Comparison of ENCODE assay signal across 8 cellular contexts in the genomic region with DNA sequence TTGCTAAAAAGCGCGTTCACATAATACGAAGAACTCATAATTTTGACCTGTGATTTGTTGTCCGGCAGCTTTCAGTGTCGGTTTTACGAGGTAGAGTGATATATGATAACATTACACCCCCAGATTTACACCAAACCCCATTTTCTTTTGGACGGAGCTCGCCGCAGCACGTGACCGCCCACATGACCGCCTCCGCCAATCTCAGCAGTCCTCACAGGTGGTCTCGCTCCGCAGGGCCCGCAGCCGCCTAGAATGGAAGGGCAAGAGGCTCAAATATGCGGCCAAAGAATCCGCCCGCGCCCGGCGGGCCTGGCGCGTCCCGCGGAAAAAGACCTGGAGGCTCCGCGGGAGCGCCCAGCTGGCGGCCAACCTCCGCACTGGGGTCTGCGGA. TPM values are rescaled to one million over a fixed set of nuclear protein-coding genes. Genes with fewer than 3 reads are reported as not detected.
A peak's percentile ranks its signal among the peaks of the same experiment; 100 is the strongest.
DNase-seq lines count a peak whose midpoint lies in the region; ATAC-seq and TF ChIP-seq lines count a peak whose summit lies in the region.

A gene (minus strand): TSS at position 168 of the 391 bp plus-strand sequence. CDS start 130 bp downstream, at position 38.

- H3K4me1 Mint-ChIP-seq in Caco-2 (ENCODE audit: low read depth, unreplicated experiment): peaks cover 7% of the 10 kb centered on the region
- peaks cover 11 to 48% (median 16%) of the 10 kb centered on the region in 3 donors for H3K4me1 Mint-ChIP-seq in IgD-negative memory B cell
- H3K4me1 Mint-ChIP-seq in activated CD8-positive, alpha-beta T cell treated with anti-CD3 and anti-CD28 coated beads, Interleukin-2, amount 10 ng/mL, durations not matched to agents 7 days and 5 days (ENCODE audit: low read depth): peaks cover 31% of the 10 kb centered on the region

- TF ChIP-seq POLR2A in tibial nerve (IDR thresholded peaks at IDR 0.05) (peak in 1 of 2 donors; percentile 25), GM18505 (IDR thresholded peaks at IDR 0.05; ENCODE audit: borderline replicate concordance, extremely low read depth, insufficient read depth, insufficient read length) (no peak)

- H3K4me3 ChIP-seq in Caco-2 (ENCODE audit: low read depth, low read length) (peak within 1 kb of the TSS; percentile 49), tibial nerve (peak within 1 kb of the TSS; percentile 52 to 71 (median 60))

- DNase-seq in Caco-2 (peak; percentile 85 to 88), left colon (peak; percentile 76 to 83), tibial nerve (ENCODE audit: low spot score in 2 of 2) (peak; percentile 79 to 80)
- no peak for DNase-seq in activated CD8-positive, alpha-beta T cell treated with anti-CD3 and anti-CD28 coated beads, Interleukin-2, amount 10 ng/mL, durations not matched to agents 7 days and 5 days

- TF ChIP-seq EP300 in tibial nerve (IDR thresholded peaks at IDR 0.05): peak in 1 of 2 donors; percentile 40

- CTCF ChIA-PET in Caco-2 (lab: Charles Lee): interaction anchor here (0.6 to 1.3 kb wide), 9 partner anchors 8 to 475 kb away, joined by 3 to 6 read pairs (median 4); a partner anchor contains a TSS
- CTCF ChIA-PET in activated CD8-positive, alpha-beta T cell treated with anti-CD3 and anti-CD28 coated beads, Interleukin-2, amount 10 ng/mL, durations not matched to agents 7 days and 5 days (lab: Charles Lee): interaction anchor here (1.7 kb wide), 1 partner anchor 86 kb away, joined by 4 read pairs; a partner anchor contains a TSS

- H3K4me1 ChIP-seq in Caco-2 (peaks cover 9% of the 10 kb centered on the region), tibial nerve (peaks cover 0 to 66% (median 23%) of the 10 kb centered on the region in 4 donors)

- no peaks in the 10 kb centered on the region for H3K9me3 ChIP-seq in Caco-2
- no peaks in the 10 kb centered on the region for H3K9me3 ChIP-seq in tibial nerve

- no peak for ATAC-seq in activated CD8-positive, alpha-beta T cell treated with anti-CD3 and anti-CD28 coated beads, Interleukin-2, amount 10 ng/mL, durations not matched to agents 7 days and 5 days
- ATAC-seq in left colon (no peak), GM21723 (IDR thresholded peaks at IDR 0.05; ENCODE audit: unreplicated experiment) (no peak), GM18505 (IDR thresholded peaks at IDR 0.05; ENCODE audit: unreplicated experiment) (no peak), GM21381 (IDR thresholded peaks at IDR 0.05; ENCODE audit: unreplicated experiment) (no peak)

- H3K27me3 Mint-ChIP-seq in Caco-2 (ENCODE audit: insufficient read depth, unreplicated experiment): no peaks in the 10 kb centered on the region
- peaks cover 68% of the 10 kb centered on the region for H3K27me3 Mint-ChIP-seq in IgD-negative memory B cell
- H3K27me3 Mint-ChIP-seq in activated CD8-positive, alpha-beta T cell treated with anti-CD3 and anti-CD28 coated beads, Interleukin-2, amount 10 ng/mL, durations not matched to agents 7 days and 5 days (ENCODE audit: low read depth): peaks cover 86% of the 10 kb centered on the region

- H3K27me3 ChIP-seq in Caco-2 (replicated peaks; ENCODE audit: control insufficient read depth, insufficient read depth, low read length) (no peaks in the 10 kb centered on the region), tibial nerve (peaks cover 0 to 96% of the 10 kb centered on the region in 2 donors)

- BruUV-seq in Caco-2 (replicated peaks; lab: Mats Ljungman, UMichigan): no TSS peak

- peak within 1 kb of the TSS; percentile 93 for H3K4me3 Mint-ChIP-seq in Caco-2 (ENCODE audit: unreplicated experiment)
- H3K4me3 Mint-ChIP-seq in IgD-negative memory B cell: peak within 1 kb of the TSS; percentile 54 to 93 (median 89)
- H3K4me3 Mint-ChIP-seq in activated CD8-positive, alpha-beta T cell treated with anti-CD3 and anti-CD28 coated beads, Interleukin-2, amount 10 ng/mL, durations not matched to agents 7 days and 5 days: peak within 1 kb of the TSS; percentile 49

- peaks cover 23% of the 10 kb centered on the region for H3K36me3 Mint-ChIP-seq in Caco-2 (ENCODE audit: insufficient read depth, unreplicated experiment)
- H3K36me3 Mint-ChIP-seq in IgD-negative memory B cell: no peaks in the 10 kb centered on the region
- H3K36me3 Mint-ChIP-seq in activated CD8-positive, alpha-beta T cell treated with anti-CD3 and anti-CD28 coated beads, Interleukin-2, amount 10 ng/mL, durations not matched to agents 7 days and 5 days (ENCODE audit: low read depth): peaks cover 10% of the 10 kb centered on the region

- WGBS in tibial nerve, 2 donors: 2% methylated on average over 15 to 33 of the region's 33 CpGs

- peak within 1 kb of the TSS; percentile 93 for H3K27ac Mint-ChIP-seq in Caco-2 (ENCODE audit: unreplicated experiment)
- peak within 1 kb of the TSS; percentile 96 to 98 (median 97) for H3K27ac Mint-ChIP-seq in IgD-negative memory B cell
- peak within 1 kb of the TSS; percentile 76 for H3K27ac Mint-ChIP-seq in activated CD8-positive, alpha-beta T cell treated with anti-CD3 and anti-CD28 coated beads, Interleukin-2, amount 10 ng/mL, durations not matched to agents 7 days and 5 days

- H3K27ac ChIP-seq in tibial nerve: peak within 1 kb of the TSS; percentile 54 to 88 (median 82)

- H3K36me3 ChIP-seq in Caco-2 (ENCODE audit: control insufficient read depth, insufficient read depth, low read length) (no peaks in the 10 kb centered on the region; the same call in 1 of the 2 replicates), tibial nerve (no peaks in the 10 kb centered on the region)

- H3K9me3 Mint-ChIP-seq in Caco-2 (ENCODE audit: unreplicated experiment) (no peaks in the 10 kb centered on the region), IgD-negative memory B cell (peaks cover 0 to 17% (median 1%) of the 10 kb centered on the region in 3 donors)
- no peaks in the 10 kb centered on the region for H3K9me3 Mint-ChIP-seq in activated CD8-positive, alpha-beta T cell treated with anti-CD3 and anti-CD28 coated beads, Interleukin-2, amount 10 ng/mL, durations not matched to agents 7 days and 5 days (ENCODE audit: insufficient read depth)

- TF ChIP-seq CTCF in Caco-2 (IDR thresholded peaks at IDR 0.05; ENCODE audit: insufficient read depth in 1 of 2, low read depth in 1 of 2, low read length in 1 of 2, severe bottlenecking in 1 of 2, unreplicated experiment in 1 of 2) (no peak), tibial nerve (IDR thresholded peaks at IDR 0.05) (peak in 1 of 5 experiments; percentile 12)

- intact Hi-C loops in Caco-2 (cut with micrococcal nuclease; ENCODE audit: unreplicated experiment): no loop called here
- intact Hi-C loops in left colon (cut with DNase I, micrococcal nuclease): no loop called here

- POLR2A ChIA-PET in Caco-2 (lab: Charles Lee): interaction anchor here (0.6 to 1.0 kb wide), 5 partner anchors 40 to 1096 kb away, joined by 3 to 6 read pairs (median 5); a partner anchor contains a TSS
- POLR2A ChIA-PET in activated CD8-positive, alpha-beta T cell treated with anti-CD3 and anti-CD28 coated beads, Interleukin-2, amount 10 ng/mL, durations not matched to agents 7 days and 5 days (lab: Charles Lee): no interaction called here

RNA-seq across cellular contexts. Expression of the gene that starts here (rescaled TPM):
- total RNA-seq in Caco-2 (2022) (19.7 and 19.9 TPM in 2 replicates), left colon (10 to 100 TPM; 30.2 to 38.9 TPM), tibial nerve (10 to 100 TPM in 2 of 4 donors, 1 to 10 TPM in 2; 8.7 to 16.9 (median 11.3) TPM)
- polyA plus RNA-seq in IgD-negative memory B cell: 1.0 TPM
- total RNA-seq in activated CD8-positive, alpha-beta T cell treated with anti-CD3 and anti-CD28 coated beads, Interleukin-2, amount 10 ng/mL, durations not matched to agents 7 days and 5 days: not detected

Comparison
In these comparisons a context has a peak if more than half of its experiments do, and no peak if none do; other contexts are left out.
1. RNA of the gene that starts here (total RNA-seq): 30.2 to 38.9 TPM in left colon, 19.7 to 19.9 TPM in Caco-2 and 8.7 to 16.9 TPM in tibial nerve; not detected in activated CD8-positive, alpha-beta T cell treated with anti-CD3 and anti-CD28 coated beads, Interleukin-2, amount 10 ng/mL, durations not matched to agents 7 days and 5 days; every median in the first group is over 4 times any median in the second.
2. Peak in every context shown above with its lines, with median percentiles within 50 percentile points of each other: H3K27ac Mint-ChIP-seq and H3K4me3 Mint-ChIP-seq.